In genomic region chr4:19254476-19254875, GRCh38 we compare ENCODE assay signal across 18 cellular contexts.
A peak's percentile ranks its signal among the peaks of the same experiment; 100 is the strongest.
DNase-seq lines count a peak whose midpoint lies in the region; ATAC-seq and TF ChIP-seq lines count a peak whose summit lies in the region.
"Had no signal": no experiment of that assay in that cellular context is flagged by ENCODE, and none has a peak within 500 bp of the region (broad histone marks: within the 10 kb centered on the region; RNA-seq: fewer than 3 reads in every experiment).

No MANE protein-coding gene starts in this region.

- POLR2A ChIA-PET in GM10248 (lab: Yijun Ruan, JAX) = no interaction called here

- DNase-seq in HFF-Myc (ENCODE audit: extremely low read depth, low read depth) (peak; percentile 16), amniotic epithelial cell (ENCODE audit: low read depth) (peak; percentile 86), fibroblast of peridontal ligament (ENCODE audit: extremely low read depth) (peak; percentile 21), retinal pigment epithelial cell (ENCODE audit: low read depth) (peak; percentile 31), type B pancreatic cell (ENCODE audit: extremely low spot score, unreplicated experiment) (no peak), GM10248 (ENCODE audit: extremely low spot score) (no peak)
- DNase-seq: ACHN, COR-L47, DMS153, H7, MG63, NCI-H1105 treated with DMSO at 0.1 percent for 48 hours, NCI-H1694 treated with DMSO at 0.1 percent for 48 hours, NCI-H774, Peyer's patch, Right ventricle myocardium superior had no signal

- H3K9me3 Mint-ChIP-seq in type B pancreatic cell = peaks cover 7% of the 10 kb centered on the region

- no peaks in the 10 kb centered on the region for H3K27me3 Mint-ChIP-seq in type B pancreatic cell

- H3K4me3 ChIP-seq in HFF-Myc (replicated peaks; ENCODE audit: low read depth, low read length) (no peak overlapping the region), retinal pigment epithelial cell (ENCODE audit: low read length) (no peak overlapping the region)
- H3K4me3 ChIP-seq: MG63, Peyer's patch, SK-N-MC had no signal

- no peak for ATAC-seq in HG03039 (IDR thresholded peaks at IDR 0.05; ENCODE audit: unreplicated experiment)

- no peak overlapping the region for H3K27ac Mint-ChIP-seq in type B pancreatic cell

- no peaks in the 10 kb centered on the region for H3K4me1 Mint-ChIP-seq in type B pancreatic cell (ENCODE audit: unreplicated experiment)

- H3K36me3 Mint-ChIP-seq in type B pancreatic cell = peaks cover 6% of the 10 kb centered on the region

- CTCF ChIA-PET in GM10248 (lab: Yijun Ruan, JAX) = no interaction called here

- no peak for TF ChIP-seq CTCF in HFF-Myc (IDR thresholded peaks at IDR 0.05; ENCODE audit: low read depth, low read length, missing control alignments)
- no peak for TF ChIP-seq CTCF in retinal pigment epithelial cell (conservative IDR thresholded peaks at IDR 0.05; ENCODE audit: low read depth, low read length)
- no peak for TF ChIP-seq CTCF in type B pancreatic cell (conservative IDR thresholded peaks at IDR 0.05)
- no peak for TF ChIP-seq CTCF in GM10248 (IDR thresholded peaks at IDR 0.05; ENCODE audit: control extremely low read depth, extremely low read depth, low read depth, missing control alignments)

- H3K4me3 Mint-ChIP-seq in type B pancreatic cell = no peak overlapping the region

Comparison
In these comparisons a context has a peak if more than half of its experiments do, and no peak if none do; other contexts are left out.
1. DNase-seq: peak in HFF-Myc (single experiment), amniotic epithelial cell (single experiment), fibroblast of peridontal ligament (single experiment) and retinal pigment epithelial cell (single experiment); none in type B pancreatic cell (single experiment) and GM10248 (single experiment).